ENCODE assay signal across 11 cellular contexts in genomic region chr3:112308151-112308911, GRCh38. TPM values are rescaled to one million over a fixed set of nuclear protein-coding genes. Genes with fewer than 3 reads are reported as not detected.
DNase-seq lines count a peak whose midpoint lies in the region; ATAC-seq and TF ChIP-seq lines count a peak whose summit lies in the region.
"Had no signal": no experiment of that assay in that cellular context is flagged by ENCODE, and none has a peak within 500 bp of the region (broad histone marks: within the 10 kb centered on the region; RNA-seq: fewer than 3 reads in every experiment).

No MANE protein-coding gene starts in this region.

- peaks cover 31% of the 10 kb centered on the region for H3K4me1 ChIP-seq in neural progenitor cell
- H3K4me1 ChIP-seq: SJSA1 had no signal

- H3K4me3 Mint-ChIP-seq in endothelial cell (ENCODE audit: unreplicated experiment) (no peak overlapping the region), neural progenitor cell (no peak overlapping the region)
- H3K4me3 Mint-ChIP-seq in activated CD8-positive, alpha-beta memory T cell treated with anti-CD3 and anti-CD28 coated beads, Interleukin-2, amount 10 ng/mL, durations not matched to agents 7 days and 5 days, result no peak overlapping the region
- H3K4me3 Mint-ChIP-seq in activated T-cell treated with anti-CD3 and anti-CD28 coated beads, Interleukin-2, amount 50 U/mL, for 24 hours, result no peak overlapping the region
- H3K4me3 Mint-ChIP-seq: stimulated activated naive CD8-positive, alpha-beta T cell treated with anti-CD3 and anti-CD28 coated beads, Interleukin-15, amount 100 ng/mL, for 72 hours had no signal

- H3K27me3 ChIP-seq in neural progenitor cell, result no peaks in the 10 kb centered on the region
- H3K27me3 ChIP-seq: SJSA1 had no signal

- peak overlapping the region; percentile 47 for H3K27ac ChIP-seq in neural progenitor cell
- H3K27ac ChIP-seq: SJSA1 had no signal

- H3K9me3 ChIP-seq in neural progenitor cell (ENCODE audit: low read depth), result no peaks in the 10 kb centered on the region
- H3K9me3 ChIP-seq: SJSA1 had no signal

- peak; percentile 44 for DNase-seq in HS-5 (ENCODE audit: low read depth)
- DNase-seq in NCI-H774 (lab: John Stamatoyannopoulos, UW), result peak; percentile 29
- DNase-seq in endothelial cell (ENCODE audit: low spot score), result peak; percentile 10
- peak; percentile 69 for DNase-seq in neural progenitor cell (ENCODE audit: low spot score)
- DNase-seq in NCI-H1105 (lab: John Stamatoyannopoulos, UW), result no peak
- no peak for DNase-seq in activated CD8-positive, alpha-beta memory T cell treated with anti-CD3 and anti-CD28 coated beads, Interleukin-2, amount 10 ng/mL, durations not matched to agents 7 days and 5 days
- DNase-seq in activated T-cell treated with anti-CD3 and anti-CD28 coated beads, Interleukin-2, amount 50 U/mL, for 24 hours, result no peak
- no peak for DNase-seq in AG20443 (ENCODE audit: low spot score)
- DNase-seq: left cardiac atrium; stimulated activated naive CD8-positive, alpha-beta T cell treated with anti-CD3 and anti-CD28 coated beads, Interleukin-15, amount 100 ng/mL, for 72 hours had no signal

- no peaks in the 10 kb centered on the region for H3K9me3 Mint-ChIP-seq in endothelial cell (ENCODE audit: unreplicated experiment)
- H3K9me3 Mint-ChIP-seq in neural progenitor cell, result peaks cover 1% of the 10 kb centered on the region
- H3K9me3 Mint-ChIP-seq in activated CD8-positive, alpha-beta memory T cell treated with anti-CD3 and anti-CD28 coated beads, Interleukin-2, amount 10 ng/mL, durations not matched to agents 7 days and 5 days (ENCODE audit: low read depth), result no peaks in the 10 kb centered on the region
- H3K9me3 Mint-ChIP-seq in activated T-cell treated with anti-CD3 and anti-CD28 coated beads, Interleukin-2, amount 50 U/mL, for 24 hours, result no peaks in the 10 kb centered on the region
- H3K9me3 Mint-ChIP-seq: stimulated activated naive CD8-positive, alpha-beta T cell treated with anti-CD3 and anti-CD28 coated beads, Interleukin-15, amount 100 ng/mL, for 72 hours had no signal

- H3K4me1 Mint-ChIP-seq in endothelial cell (ENCODE audit: unreplicated experiment) (peaks cover 2% of the 10 kb centered on the region), neural progenitor cell (peaks cover 14% of the 10 kb centered on the region)
- no peaks in the 10 kb centered on the region for H3K4me1 Mint-ChIP-seq in activated CD8-positive, alpha-beta memory T cell treated with anti-CD3 and anti-CD28 coated beads, Interleukin-2, amount 10 ng/mL, durations not matched to agents 7 days and 5 days
- H3K4me1 Mint-ChIP-seq in activated T-cell treated with anti-CD3 and anti-CD28 coated beads, Interleukin-2, amount 50 U/mL, for 24 hours (ENCODE audit: low read depth), result no peaks in the 10 kb centered on the region
- H3K4me1 Mint-ChIP-seq: stimulated activated naive CD8-positive, alpha-beta T cell treated with anti-CD3 and anti-CD28 coated beads, Interleukin-15, amount 100 ng/mL, for 72 hours had no signal

- H2AFZ ChIP-seq in neural progenitor cell (replicated peaks), result peak overlapping the region; percentile 21

- no peaks in the 10 kb centered on the region for H4K20me1 ChIP-seq in neural progenitor cell (ENCODE audit: low read depth)

- H3K9ac ChIP-seq in neural progenitor cell, result no peak overlapping the region

- ATAC-seq in activated CD8-positive, alpha-beta memory T cell treated with anti-CD3 and anti-CD28 coated beads, Interleukin-2, amount 10 ng/mL, durations not matched to agents 7 days and 5 days, result no peak
- ATAC-seq: stimulated activated naive CD8-positive, alpha-beta T cell treated with anti-CD3 and anti-CD28 coated beads, Interleukin-15, amount 100 ng/mL, for 72 hours had no signal

- H3K36me3 Mint-ChIP-seq in endothelial cell (ENCODE audit: low read depth, unreplicated experiment), result no peaks in the 10 kb centered on the region
- no peaks in the 10 kb centered on the region for H3K36me3 Mint-ChIP-seq in neural progenitor cell
- no peaks in the 10 kb centered on the region for H3K36me3 Mint-ChIP-seq in activated CD8-positive, alpha-beta memory T cell treated with anti-CD3 and anti-CD28 coated beads, Interleukin-2, amount 10 ng/mL, durations not matched to agents 7 days and 5 days
- H3K36me3 Mint-ChIP-seq in activated T-cell treated with anti-CD3 and anti-CD28 coated beads, Interleukin-2, amount 50 U/mL, for 24 hours (ENCODE audit: low read depth), result no peaks in the 10 kb centered on the region

- H3K27ac Mint-ChIP-seq in endothelial cell (ENCODE audit: unreplicated experiment) (no peak overlapping the region), neural progenitor cell (peak overlapping the region; percentile 97)
- no peak overlapping the region for H3K27ac Mint-ChIP-seq in activated CD8-positive, alpha-beta memory T cell treated with anti-CD3 and anti-CD28 coated beads, Interleukin-2, amount 10 ng/mL, durations not matched to agents 7 days and 5 days
- no peak overlapping the region for H3K27ac Mint-ChIP-seq in activated T-cell treated with anti-CD3 and anti-CD28 coated beads, Interleukin-2, amount 50 U/mL, for 24 hours
- H3K27ac Mint-ChIP-seq: stimulated activated naive CD8-positive, alpha-beta T cell treated with anti-CD3 and anti-CD28 coated beads, Interleukin-15, amount 100 ng/mL, for 72 hours had no signal

- no peaks in the 10 kb centered on the region for H3K27me3 Mint-ChIP-seq in endothelial cell (ENCODE audit: unreplicated experiment)
- peaks cover 2% of the 10 kb centered on the region for H3K27me3 Mint-ChIP-seq in neural progenitor cell (ENCODE audit: insufficient read depth, low read depth)
- H3K27me3 Mint-ChIP-seq in activated CD8-positive, alpha-beta memory T cell treated with anti-CD3 and anti-CD28 coated beads, Interleukin-2, amount 10 ng/mL, durations not matched to agents 7 days and 5 days, result no peaks in the 10 kb centered on the region
- H3K27me3 Mint-ChIP-seq in activated T-cell treated with anti-CD3 and anti-CD28 coated beads, Interleukin-2, amount 50 U/mL, for 24 hours, result no peaks in the 10 kb centered on the region
- H3K27me3 Mint-ChIP-seq: stimulated activated naive CD8-positive, alpha-beta T cell treated with anti-CD3 and anti-CD28 coated beads, Interleukin-15, amount 100 ng/mL, for 72 hours had no signal

- TF ChIP-seq CTCF in endothelial cell (IDR thresholded peaks at IDR 0.05; ENCODE audit: unreplicated experiment) (no peak), neural progenitor cell (IDR thresholded peaks at IDR 0.05) (no peak)

- peak overlapping the region; percentile 14 for H3K4me2 ChIP-seq in neural progenitor cell

- H3K36me3 ChIP-seq in neural progenitor cell, result no peaks in the 10 kb centered on the region
- H3K36me3 ChIP-seq: SJSA1 had no signal

- H3K4me3 ChIP-seq in neural progenitor cell, result no peak overlapping the region
- H3K4me3 ChIP-seq: SJSA1 had no signal

- H3K79me2 ChIP-seq in neural progenitor cell (ENCODE audit: low read depth), result no peaks in the 10 kb centered on the region

- CTCF ChIA-PET in activated CD8-positive, alpha-beta memory T cell treated with anti-CD3 and anti-CD28 coated beads, Interleukin-2, amount 10 ng/mL, durations not matched to agents 7 days and 5 days (lab: Charles Lee), result interaction anchor here (1.4 to 2.5 kb wide), 2 partner anchors 15 to 197 kb away, joined by 3 to 7 read pairs; partner anchors contain the start of gene SLC9C1

- H3F3A ChIP-seq in neural progenitor cell (ENCODE audit: low read depth), result peaks cover 26% of the 10 kb centered on the region

RNA-seq across cellular contexts. Expression of gene SLC9C1, which starts 14.3 kb away (rescaled TPM):
- total RNA-seq in endothelial cell (ENCODE audit: unreplicated experiment) (0.13 TPM), neural progenitor cell (ENCODE audit: low replicate concordance) (0.31 and 1.3 TPM in 2 replicates)
- total RNA-seq in activated CD8-positive, alpha-beta memory T cell treated with anti-CD3 and anti-CD28 coated beads, Interleukin-2, amount 10 ng/mL, durations not matched to agents 7 days and 5 days, result under 1 TPM in 1 of 2 experiments, not detected in 1; 0.28 TPM
- total RNA-seq: SJSA1 had no signal

RNA-seq across cellular contexts. Expression of gene CD200, which starts 24.6 kb away (rescaled TPM):
- total RNA-seq in endothelial cell (ENCODE audit: unreplicated experiment) (30.9 TPM), neural progenitor cell (ENCODE audit: low replicate concordance) (41.5 and 48.4 TPM in 2 replicates)
- 1 to 10 TPM in 1 of 2 experiments, under 1 TPM in 1; 0.67 to 3.6 TPM for total RNA-seq in activated CD8-positive, alpha-beta memory T cell treated with anti-CD3 and anti-CD28 coated beads, Interleukin-2, amount 10 ng/mL, durations not matched to agents 7 days and 5 days
- total RNA-seq: SJSA1 had no signal

Comparison
In these comparisons a context has a peak if more than half of its experiments do, and no peak if none do; other contexts are left out.
1. DNase-seq: peak in HS-5 (single experiment), NCI-H774 (single experiment), endothelial cell (single experiment) and neural progenitor cell (single experiment); none in NCI-H1105 (single experiment), activated CD8-positive, alpha-beta memory T cell treated with anti-CD3 and anti-CD28 coated beads, Interleukin-2, amount 10 ng/mL, durations not matched to agents 7 days and 5 days (single experiment), activated T-cell treated with anti-CD3 and anti-CD28 coated beads, Interleukin-2, amount 50 U/mL, for 24 hours (single experiment) and AG20443 (single experiment).